35 cellular contexts compared by ENCODE assay signal in the genomic region with DNA sequence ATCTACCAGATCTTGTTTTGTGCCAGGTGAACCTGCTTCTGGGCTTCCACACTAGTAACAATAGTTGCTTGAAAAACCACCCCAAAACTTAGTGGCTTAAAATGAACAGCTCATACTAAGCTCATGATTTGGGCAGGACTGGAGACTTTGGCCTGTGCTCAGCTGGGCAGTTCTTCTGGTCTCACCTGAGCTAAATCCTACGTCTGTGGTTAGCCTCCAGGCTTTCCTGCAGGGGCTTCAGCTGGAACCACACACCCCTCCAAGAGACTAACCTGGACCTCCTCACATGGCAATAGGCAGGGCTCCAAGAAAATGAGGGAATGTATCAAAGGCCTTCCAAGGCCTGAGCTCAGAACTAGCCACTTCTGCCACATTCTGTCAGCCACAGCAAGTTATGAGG.
"Had no signal": no experiment of that assay in that cellular context is flagged by ENCODE, and none has a peak within 500 bp of the region (broad histone marks: within the 10 kb centered on the region; RNA-seq: fewer than 3 reads in every experiment).

No MANE protein-coding gene starts in this region.

- DNase-seq: Karpas-422, Kasumi-1, MG63, MM.1S, MV-4-11, NCI-H1048, NCI-H1092, NCI-H1092 treated with DMSO at 0.1 percent for 48 hours, NCI-H1105, NCI-H1105 treated with DMSO at 0.1 percent for 48 hours, NCI-H1417, NCI-H1417 treated with DMSO at 0.1 percent for 48 hours, NCI-H1436, NCI-H1436 treated with DMSO at 0.1 percent for 48 hours, NCI-H146, NCI-H1694, NCI-H1694 treated with DMSO at 0.1 percent for 48 hours, NCI-H187, NCI-H187 treated with DMSO at 0.1 percent for 48 hours, NCI-H1930, NCI-H2029, NCI-H2029 treated with DMSO at 0.1 percent for 48 hours, NCI-H2081, NCI-H2081 treated with DMSO at 0.1 percent for 48 hours, NCI-H2107, NCI-H2171, NCI-H2171 treated with DMSO at 0.1 percent for 48 hours, NCI-H2227 treated with DMSO at 0.1 percent for 48 hours, NCI-H226, NCI-H345, NCI-H446, NCI-H446 treated with DMSO at 0.1 percent for 48 hours, NCI-H510A, NCI-H510A treated with DMSO at 0.1 percent for 48 hours, NCI-H524 had no signal

- H3K4me3 ChIP-seq: MG63 had no signal

- H3K27me3 ChIP-seq: MG63 had no signal

- H3K36me3 ChIP-seq: MG63 had no signal
